ENCODE assay signal across 9 cellular contexts in the genomic region with DNA sequence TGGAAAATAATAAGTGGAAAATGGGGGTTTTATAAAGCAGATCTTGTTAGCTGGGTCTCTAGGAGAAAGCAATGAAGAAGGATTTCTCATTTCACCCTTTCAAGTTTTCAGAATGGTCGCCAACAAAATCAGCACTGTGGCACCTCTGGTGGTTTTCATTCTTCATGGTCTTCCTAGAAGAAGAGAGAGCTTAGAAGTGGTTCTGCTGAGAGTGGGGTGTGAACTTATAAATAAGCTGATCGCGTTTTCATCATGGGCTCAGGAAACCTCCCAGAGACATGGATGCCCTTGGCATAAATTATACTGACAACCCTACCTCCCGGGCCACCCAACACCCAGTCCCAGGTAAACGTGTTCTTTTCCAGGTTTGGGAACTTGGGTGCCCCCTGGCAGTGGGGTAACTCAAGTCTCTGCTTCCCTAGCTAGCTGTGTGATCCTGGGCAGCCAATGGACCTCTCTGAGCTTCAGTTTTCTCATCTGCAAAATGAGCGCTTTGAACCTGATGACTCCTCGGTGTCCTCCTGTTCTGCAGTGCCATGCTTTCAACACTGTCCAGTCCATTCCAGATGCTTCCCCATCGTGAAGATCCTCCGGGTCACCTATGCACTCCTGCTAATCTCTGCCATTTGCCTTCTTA.
DNase-seq lines count a peak whose midpoint lies in the region; ATAC-seq and TF ChIP-seq lines count a peak whose summit lies in the region.
"Had no signal": no experiment of that assay in that cellular context is flagged by ENCODE, and none has a peak within 500 bp of the region (broad histone marks: within the 10 kb centered on the region; RNA-seq: fewer than 3 reads in every experiment).

No MANE protein-coding gene starts in this region.

- H3K27ac Mint-ChIP-seq in T-cell: peak overlapping the region in 1 of 2 donors; percentile 36
- H3K27ac Mint-ChIP-seq in stimulated activated memory B cell treated with anti-CD40 and anti-IgM and Interleukin-4, amounts not matched to agents 10 μg/mL and 1 μg/mL and 100 μg/mL, for 72 hours: no peak overlapping the region

- in situ Hi-C loops in GM13977 (cut with MboI; ENCODE audit: low pct_unique_long_range_greater_than_20kb, low sequenced_read_pairs, unreplicated experiment): no loop called here

- no peaks in the 10 kb centered on the region for H3K36me3 Mint-ChIP-seq in T-cell
- H3K36me3 Mint-ChIP-seq in stimulated activated memory B cell treated with anti-CD40 and anti-IgM and Interleukin-4, amounts not matched to agents 10 μg/mL and 1 μg/mL and 100 μg/mL, for 72 hours: no peaks in the 10 kb centered on the region

- H3K27me3 Mint-ChIP-seq in T-cell: peaks cover 41 to 52% of the 10 kb centered on the region in 2 donors
- peaks cover 54% of the 10 kb centered on the region for H3K27me3 Mint-ChIP-seq in stimulated activated memory B cell treated with anti-CD40 and anti-IgM and Interleukin-4, amounts not matched to agents 10 μg/mL and 1 μg/mL and 100 μg/mL, for 72 hours

- H3K4me3 Mint-ChIP-seq in T-cell: peak overlapping the region; percentile 74 to 83 (median 82)
- peak overlapping the region; percentile 73 for H3K4me3 Mint-ChIP-seq in stimulated activated memory B cell treated with anti-CD40 and anti-IgM and Interleukin-4, amounts not matched to agents 10 μg/mL and 1 μg/mL and 100 μg/mL, for 72 hours

- TF ChIP-seq CTCF in foreskin fibroblast (IDR thresholded peaks at IDR 0.05; ENCODE audit: low read depth, low read length) (no peak), GM13977 (IDR thresholded peaks at IDR 0.05; ENCODE audit: extremely low read depth, insufficient read depth, missing control alignments) (no peak)

- no peaks in the 10 kb centered on the region for H3K9me3 Mint-ChIP-seq in T-cell
- H3K9me3 Mint-ChIP-seq in stimulated activated memory B cell treated with anti-CD40 and anti-IgM and Interleukin-4, amounts not matched to agents 10 μg/mL and 1 μg/mL and 100 μg/mL, for 72 hours: no peaks in the 10 kb centered on the region

- ATAC-seq in T-cell (replicated peaks in 1 of 4): peak in 1 of 4 experiments; percentile 18
- no peak for ATAC-seq in stimulated activated memory B cell treated with anti-CD40 and anti-IgM and Interleukin-4, amounts not matched to agents 10 μg/mL and 1 μg/mL and 100 μg/mL, for 72 hours

- DNase-seq in activated effector memory CD4-positive, alpha-beta T cell treated with anti-CD3 and anti-CD28 coated beads, Interleukin-2, amount 50 U/mL, for 16 hours: peak; percentile 60
- no peak for DNase-seq in activated effector memory CD4-positive, alpha-beta T cell treated with Interleukin-2 at 50 U/mL for 16 hours
- DNase-seq in T-cell: no peak
- no peak for DNase-seq in foreskin fibroblast
- no peak for DNase-seq in GM13977 (ENCODE audit: low spot score)
- no peak for DNase-seq in DMS 273 (lab: John Stamatoyannopoulos, UW; ENCODE audit: unreplicated experiment)
- no peak for DNase-seq in NCI-H524 treated with DMSO at 0.1 percent for 48 hours (lab: John Stamatoyannopoulos, UW)
- DNase-seq: NCI-H2029 had no signal

- POLR2A ChIA-PET in T-cell (lab: Charles Lee): no interaction called here

- H3K4me3 ChIP-seq in foreskin fibroblast (ENCODE audit: low read depth in 1 of 2, low read length in 2 of 2): peak overlapping the region; percentile 60

- CTCF ChIA-PET in T-cell (lab: Charles Lee): interaction anchor here in 1 of 2 donors (1.4 kb wide), 1 partner anchor 11 kb away, joined by 11 read pairs; no protein-coding TSS in a partner anchor

- H3K4me1 Mint-ChIP-seq in T-cell: peaks cover 13 to 22% (median 15%) of the 10 kb centered on the region in 3 donors
- peaks cover 8% of the 10 kb centered on the region for H3K4me1 Mint-ChIP-seq in stimulated activated memory B cell treated with anti-CD40 and anti-IgM and Interleukin-4, amounts not matched to agents 10 μg/mL and 1 μg/mL and 100 μg/mL, for 72 hours
